ENCODE assay signal across 11 cellular contexts in the genomic region with DNA sequence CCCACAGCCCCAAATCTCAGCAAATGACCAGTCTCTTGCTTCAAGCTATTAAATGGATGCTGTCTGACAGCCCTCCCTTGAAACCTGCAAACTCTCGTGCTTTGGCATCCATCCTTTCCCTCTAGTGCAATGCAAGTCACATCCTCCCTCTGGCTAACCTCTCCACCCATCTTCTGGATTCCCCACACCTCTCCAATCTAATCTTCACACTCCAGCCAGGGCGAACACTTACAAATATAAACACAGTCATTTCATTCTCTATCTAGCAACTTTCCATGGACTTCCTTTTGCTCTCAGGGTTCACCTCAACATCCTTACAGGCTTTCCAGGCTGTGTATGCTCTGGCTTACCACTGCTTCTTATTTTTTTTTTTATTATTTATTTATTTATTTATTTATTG. TPM values are rescaled to one million over a fixed set of nuclear protein-coding genes. Genes with fewer than 3 reads are reported as not detected.
DNase-seq lines count a peak whose midpoint lies in the region; ATAC-seq and TF ChIP-seq lines count a peak whose summit lies in the region.
"Had no signal": no experiment of that assay in that cellular context is flagged by ENCODE, and none has a peak within 500 bp of the region (broad histone marks: within the 10 kb centered on the region; RNA-seq: fewer than 3 reads in every experiment).

No MANE protein-coding gene starts in this region.

- H3K27me3 Mint-ChIP-seq in stimulated activated naive CD8-positive, alpha-beta T cell treated with anti-CD3 and anti-CD28 coated beads, Interleukin-15, Interleukin-2, amounts not matched to agents 100 ng/mL and 50 ng/mL, for 24 hours, result no peaks in the 10 kb centered on the region
- H3K27me3 Mint-ChIP-seq in glutamatergic neuron (ENCODE audit: unreplicated experiment), result peaks cover 3% of the 10 kb centered on the region

- ATAC-seq in stimulated activated naive CD8-positive, alpha-beta T cell treated with anti-CD3 and anti-CD28 coated beads, Interleukin-15, Interleukin-2, amounts not matched to agents 100 U/mL and 50 U/mL, for 24 hours, result no peak
- ATAC-seq in GM19463 (IDR thresholded peaks at IDR 0.05; ENCODE audit: unreplicated experiment), result no peak
- ATAC-seq: Panc1 had no signal

- H3K4me3 ChIP-seq in OCI-LY1 (ENCODE audit: low read depth, low read length, poor library complexity, severe bottlenecking), result peak overlapping the region; percentile 71

- no peaks in the 10 kb centered on the region for H3K79me2 ChIP-seq in OCI-LY1 (ENCODE audit: insufficient read depth, low read length)

- TF ChIP-seq CTCF in OCI-LY1 (IDR thresholded peaks at IDR 0.05; ENCODE audit: low read length), result no peak
- no peak for TF ChIP-seq CTCF in glutamatergic neuron (IDR thresholded peaks at IDR 0.05; ENCODE audit: partially characterized antibody, unreplicated experiment)

- H3K4me1 Mint-ChIP-seq in stimulated activated naive CD8-positive, alpha-beta T cell treated with anti-CD3 and anti-CD28 coated beads, Interleukin-15, Interleukin-2, amounts not matched to agents 100 ng/mL and 50 ng/mL, for 24 hours (ENCODE audit: low read depth), result peaks cover 30% of the 10 kb centered on the region
- H3K4me1 Mint-ChIP-seq in glutamatergic neuron (ENCODE audit: low read depth, unreplicated experiment), result peaks cover 4% of the 10 kb centered on the region

- H3K9me2 ChIP-seq in OCI-LY1 (ENCODE audit: low read depth, low read length), result no peaks in the 10 kb centered on the region

- H3K4me2 ChIP-seq in OCI-LY1 (ENCODE audit: low read length), result peak overlapping the region; percentile 83

- H3K9me3 Mint-ChIP-seq in stimulated activated naive CD8-positive, alpha-beta T cell treated with anti-CD3 and anti-CD28 coated beads, Interleukin-15, Interleukin-2, amounts not matched to agents 100 ng/mL and 50 ng/mL, for 24 hours, result no peaks in the 10 kb centered on the region
- peaks cover 6% of the 10 kb centered on the region for H3K9me3 Mint-ChIP-seq in glutamatergic neuron (ENCODE audit: unreplicated experiment)

- no peaks in the 10 kb centered on the region for H3F3A ChIP-seq in OCI-LY1 (ENCODE audit: insufficient read depth, low read length)

- POLR2A ChIA-PET in HEK293T (lab: Yijun Ruan, JAX), result interaction anchor here (0.7 to 1.9 kb wide), 2 partner anchors 10 to 239 kb away, joined by 3 to 6 read pairs; a partner anchor contains a TSS

- peak overlapping the region; percentile 82 for H3K9ac ChIP-seq in OCI-LY1 (ENCODE audit: low read length)

- no peak for DNase-seq in stimulated activated naive CD8-positive, alpha-beta T cell treated with anti-CD3 and anti-CD28 coated beads, Interleukin-15, Interleukin-2, amounts not matched to agents 100 U/mL and 50 U/mL, for 24 hours
- DNase-seq in glutamatergic neuron (no peak), NCI-H2227 (lab: John Stamatoyannopoulos, UW; ENCODE audit: unreplicated experiment) (no peak), HEK293T (ENCODE audit: extremely low spot score) (no peak), NCI-H2227 treated with DMSO at 0.1 percent for 48 hours (lab: John Stamatoyannopoulos, UW) (no peak)
- DNase-seq: activated effector memory CD4-positive, alpha-beta T cell treated with anti-CD3 and anti-CD28 coated beads, Interleukin-2, amount 50 U/mL, for 16 hours; NCI-H187 treated with DMSO at 0.1 percent for 48 hours had no signal

- H3K4me1 ChIP-seq in OCI-LY1 (ENCODE audit: insufficient read depth, low read length, severe bottlenecking), result peaks cover 15% of the 10 kb centered on the region

- H3K36me3 ChIP-seq in OCI-LY1 (ENCODE audit: insufficient read depth, low read length), result no peaks in the 10 kb centered on the region

- H3K4me3 Mint-ChIP-seq in stimulated activated naive CD8-positive, alpha-beta T cell treated with anti-CD3 and anti-CD28 coated beads, Interleukin-15, Interleukin-2, amounts not matched to agents 100 ng/mL and 50 ng/mL, for 24 hours, result peak overlapping the region; percentile 94
- peak overlapping the region; percentile 55 for H3K4me3 Mint-ChIP-seq in glutamatergic neuron (ENCODE audit: unreplicated experiment)

- peak overlapping the region; percentile 89 for H3K27ac ChIP-seq in OCI-LY1 (ENCODE audit: low read depth, low read length, poor library complexity, severe bottlenecking)

- no peaks in the 10 kb centered on the region for H3K27me3 ChIP-seq in OCI-LY1 (ENCODE audit: insufficient read depth, low read length)

- no peaks in the 10 kb centered on the region for H3K9me3 ChIP-seq in OCI-LY1 (ENCODE audit: low read length)

- H2AFZ ChIP-seq in OCI-LY1 (ENCODE audit: low read length), result no peak overlapping the region

- peaks cover 4% of the 10 kb centered on the region for H3K36me3 Mint-ChIP-seq in stimulated activated naive CD8-positive, alpha-beta T cell treated with anti-CD3 and anti-CD28 coated beads, Interleukin-15, Interleukin-2, amounts not matched to agents 100 ng/mL and 50 ng/mL, for 24 hours (ENCODE audit: low read depth)
- peaks cover 5% of the 10 kb centered on the region for H3K36me3 Mint-ChIP-seq in glutamatergic neuron (ENCODE audit: unreplicated experiment)

- CTCF ChIA-PET in HEK293T (lab: Yijun Ruan, JAX), result no interaction called here

- H3K27ac Mint-ChIP-seq in stimulated activated naive CD8-positive, alpha-beta T cell treated with anti-CD3 and anti-CD28 coated beads, Interleukin-15, Interleukin-2, amounts not matched to agents 100 ng/mL and 50 ng/mL, for 24 hours, result peak overlapping the region; percentile 28
- H3K27ac Mint-ChIP-seq in glutamatergic neuron (ENCODE audit: unreplicated experiment), result peak overlapping the region; percentile 74

- H4K20me1 ChIP-seq in OCI-LY1 (ENCODE audit: insufficient read depth, low read length), result no peaks in the 10 kb centered on the region

TF ChIP-seq in HEK293T, 16 proteins besides CTCF, POLR2A, EP300 and RAD21:
- TF ChIP-seq BHLHE40 (IDR thresholded peaks at IDR 0.05; ENCODE audit: borderline replicate concordance) (no peak), TARDBP (IDR thresholded peaks at IDR 0.05) (no peak), FOXM1 (IDR thresholded peaks at IDR 0.05; ENCODE audit: borderline replicate concordance) (no peak), SUZ12 (IDR thresholded peaks at IDR 0.05) (no peak), L3MBTL2 (conservative IDR thresholded peaks at IDR 0.05) (no peak), ELF4 (IDR thresholded peaks at IDR 0.05) (no peak), CTBP1 (IDR thresholded peaks at IDR 0.05; ENCODE audit: borderline replicate concordance) (no peak), SP1 (IDR thresholded peaks at IDR 0.05) (no peak)
- TF ChIP-seq, protein P1, sequence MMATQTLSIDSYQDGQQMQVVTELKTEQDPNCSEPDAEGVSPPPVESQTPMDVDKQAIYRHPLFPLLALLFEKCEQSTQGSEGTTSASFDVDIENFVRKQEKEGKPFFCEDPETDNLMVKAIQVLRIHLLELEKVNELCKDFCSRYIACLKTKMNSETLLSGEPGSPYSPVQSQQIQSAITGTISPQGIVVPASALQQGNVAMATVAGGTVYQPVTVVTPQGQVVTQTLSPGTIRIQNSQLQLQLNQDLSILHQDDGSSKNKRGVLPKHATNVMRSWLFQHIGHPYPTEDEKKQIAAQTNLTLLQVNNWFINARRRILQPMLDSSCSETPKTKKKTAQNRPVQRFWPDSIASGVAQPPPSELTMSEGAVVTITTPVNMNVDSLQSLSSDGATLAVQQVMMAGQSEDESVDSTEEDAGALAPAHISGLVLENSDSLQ (IDR thresholded peaks at IDR 0.05), result no peak

RNA-seq across cellular contexts. Expression of a gene that starts 10.1 kb away (rescaled TPM):
- total RNA-seq in glutamatergic neuron (ENCODE audit: unreplicated experiment), result 155 TPM

RNA-seq across cellular contexts. Expression of a gene that starts 45.2 kb away (rescaled TPM):
- 16.5 TPM for total RNA-seq in glutamatergic neuron (ENCODE audit: unreplicated experiment)
